ENCODE assay signal across 9 cellular contexts in genomic region chr10:114703377-114704125, GRCh38. TPM values are rescaled to one million over a fixed set of nuclear protein-coding genes. Genes with fewer than 3 reads are reported as not detected.
DNase-seq lines count a peak whose midpoint lies in the region; ATAC-seq and TF ChIP-seq lines count a peak whose summit lies in the region.
"Had no signal": no experiment of that assay in that cellular context is flagged by ENCODE, and none has a peak within 500 bp of the region (broad histone marks: within the 10 kb centered on the region; RNA-seq: fewer than 3 reads in every experiment).

No MANE protein-coding gene starts in this region.

- no peak overlapping the region for H3K27ac Mint-ChIP-seq in activated naive CD8-positive, alpha-beta T cell treated with anti-CD3 and anti-CD28 coated beads, Interleukin-2, amount 50 U/mL, for 24 hours
- H3K27ac Mint-ChIP-seq in activated naive CD8-positive, alpha-beta T cell treated with anti-CD3 and anti-CD28 coated beads for 36 hours: no peak overlapping the region
- H3K27ac Mint-ChIP-seq: activated naive CD4-positive, alpha-beta T cell treated with anti-CD3 and anti-CD28 coated beads, Interleukin-2, amount 50 U/mL, for 24 hours had no signal

- 51% methylated on average over 6 of the region's 6 CpGs for WGBS in smooth muscle cell (ENCODE audit: low lambda C conversion rate)
- no CpG with 5 or more reads among the region's 6 CpGs for WGBS in neuronal stem cell (ENCODE audit: extremely low coverage in 2 of 2, insufficient read length in 2 of 2, insufficient replicate concordance in 1 of 2), 2 donors

- no peak overlapping the region for H3K18ac ChIP-seq in neuronal stem cell (ENCODE audit: low read length)

- H4K8ac ChIP-seq in neuronal stem cell (ENCODE audit: low read depth, low read length): no peak overlapping the region

- H3K4me1 Mint-ChIP-seq in activated naive CD8-positive, alpha-beta T cell treated with anti-CD3 and anti-CD28 coated beads, Interleukin-2, amount 50 U/mL, for 24 hours: no peaks in the 10 kb centered on the region
- no peaks in the 10 kb centered on the region for H3K4me1 Mint-ChIP-seq in activated naive CD8-positive, alpha-beta T cell treated with anti-CD3 and anti-CD28 coated beads for 36 hours
- H3K4me1 Mint-ChIP-seq: activated naive CD4-positive, alpha-beta T cell treated with anti-CD3 and anti-CD28 coated beads, Interleukin-2, amount 50 U/mL, for 24 hours had no signal

- no peaks in the 10 kb centered on the region for H3F3A ChIP-seq in smooth muscle cell (ENCODE audit: low read depth)

- H3K9me3 Mint-ChIP-seq in activated naive CD8-positive, alpha-beta T cell treated with anti-CD3 and anti-CD28 coated beads, Interleukin-2, amount 50 U/mL, for 24 hours: no peaks in the 10 kb centered on the region
- peaks cover 2% of the 10 kb centered on the region for H3K9me3 Mint-ChIP-seq in activated naive CD8-positive, alpha-beta T cell treated with anti-CD3 and anti-CD28 coated beads for 36 hours
- H3K9me3 Mint-ChIP-seq: activated naive CD4-positive, alpha-beta T cell treated with anti-CD3 and anti-CD28 coated beads, Interleukin-2, amount 50 U/mL, for 24 hours had no signal

- no peak overlapping the region for H3K4me3 Mint-ChIP-seq in activated naive CD8-positive, alpha-beta T cell treated with anti-CD3 and anti-CD28 coated beads, Interleukin-2, amount 50 U/mL, for 24 hours
- H3K4me3 Mint-ChIP-seq in activated naive CD8-positive, alpha-beta T cell treated with anti-CD3 and anti-CD28 coated beads for 36 hours: no peak overlapping the region
- H3K4me3 Mint-ChIP-seq: activated naive CD4-positive, alpha-beta T cell treated with anti-CD3 and anti-CD28 coated beads, Interleukin-2, amount 50 U/mL, for 24 hours had no signal

- H3K4me2 ChIP-seq in smooth muscle cell (no peak overlapping the region), neuronal stem cell (ENCODE audit: insufficient read depth, low read length, poor library complexity, severe bottlenecking) (no peak overlapping the region)

- no peaks in the 10 kb centered on the region for H3K27me3 ChIP-seq in smooth muscle cell (ENCODE audit: low read depth)
- H3K27me3 ChIP-seq in neuronal stem cell (ENCODE audit: control insufficient read depth in 3 of 3, insufficient read depth in 3 of 3, low read depth in 1 of 3, low read length in 3 of 3): no peaks in the 10 kb centered on the region

- H3K23ac ChIP-seq in neuronal stem cell (ENCODE audit: low read depth, low read length, poor library complexity): no peak overlapping the region

- no peaks in the 10 kb centered on the region for H3K79me1 ChIP-seq in neuronal stem cell (ENCODE audit: low read depth, low read length)

- no peak overlapping the region for H2BK12ac ChIP-seq in neuronal stem cell (ENCODE audit: low read length)

- H3K4me3 ChIP-seq in fibroblast of pulmonary artery (replicated peaks; ENCODE audit: low read depth, low read length) (no peak overlapping the region), smooth muscle cell (no peak overlapping the region), neuronal stem cell (ENCODE audit: low read length in 2 of 2) (no peak overlapping the region)

- DNase-seq in activated naive CD8-positive, alpha-beta T cell treated with anti-CD3 and anti-CD28 coated beads, Interleukin-2, amount 50 U/mL, for 24 hours: peak; percentile 2
- DNase-seq in activated naive CD8-positive, alpha-beta T cell treated with anti-CD3 and anti-CD28 coated beads for 36 hours: no peak
- peak; percentile 6 for DNase-seq in RPMI7951 (ENCODE audit: low read depth)
- peak; percentile 31 for DNase-seq in fibroblast of pulmonary artery (ENCODE audit: low read depth)
- DNase-seq in smooth muscle cell (lab: John Stamatoyannopoulos, UW; ENCODE audit: unreplicated experiment): no peak
- no peak for DNase-seq in neuronal stem cell (ENCODE audit: low spot score)
- no peak for DNase-seq in activated gamma-delta T cell (lab: John Stamatoyannopoulos, UW)

- H3K14ac ChIP-seq in neuronal stem cell (ENCODE audit: low read length): no peak overlapping the region

- H2BK15ac ChIP-seq in neuronal stem cell (ENCODE audit: low read length): no peak overlapping the region

- H4K91ac ChIP-seq in neuronal stem cell (ENCODE audit: low read depth, low read length, poor library complexity): no peak overlapping the region

- H3K9ac ChIP-seq in smooth muscle cell (ENCODE audit: low read depth) (no peak overlapping the region), neuronal stem cell (ENCODE audit: low read depth, low read length, poor library complexity) (no peak overlapping the region)

- H3K36me3 ChIP-seq in smooth muscle cell (ENCODE audit: low read depth) (peaks cover 5% of the 10 kb centered on the region), neuronal stem cell (replicated peaks in 1 of 2; ENCODE audit: control insufficient read depth in 2 of 2, insufficient read depth in 2 of 2, low read length in 2 of 2) (no peaks in the 10 kb centered on the region)

- H3K4me1 ChIP-seq in smooth muscle cell (ENCODE audit: low read depth) (peaks cover 2% of the 10 kb centered on the region), neuronal stem cell (ENCODE audit: control insufficient read depth in 2 of 2, insufficient read depth in 1 of 2, low read depth in 1 of 2, low read length in 2 of 2) (peaks cover 0 to 2% of the 10 kb centered on the region in 2 donors)

- H2BK5ac ChIP-seq in neuronal stem cell (ENCODE audit: low read length): no peak overlapping the region

- no peak overlapping the region for H2BK120ac ChIP-seq in neuronal stem cell (ENCODE audit: low read depth, low read length)

- no peaks in the 10 kb centered on the region for H3K9me3 ChIP-seq in smooth muscle cell (replicated peaks; ENCODE audit: low read depth)
- H3K9me3 ChIP-seq in neuronal stem cell (replicated peaks in 1 of 2; ENCODE audit: control insufficient read depth in 2 of 2, insufficient read depth in 1 of 2, low read depth in 1 of 2, low read length in 2 of 2): no peaks in the 10 kb centered on the region

- peak; percentile 60 for TF ChIP-seq CTCF in fibroblast of pulmonary artery (IDR thresholded peaks at IDR 0.05; ENCODE audit: low read length, missing control alignments)
- peak; percentile 51 for TF ChIP-seq CTCF in smooth muscle cell (IDR thresholded peaks at IDR 0.05; ENCODE audit: borderline replicate concordance, insufficient read depth, poor library complexity, severe bottlenecking)

- H3K27me3 Mint-ChIP-seq in activated naive CD8-positive, alpha-beta T cell treated with anti-CD3 and anti-CD28 coated beads, Interleukin-2, amount 50 U/mL, for 24 hours: peaks cover 6% of the 10 kb centered on the region
- peaks cover 4% of the 10 kb centered on the region for H3K27me3 Mint-ChIP-seq in activated naive CD8-positive, alpha-beta T cell treated with anti-CD3 and anti-CD28 coated beads for 36 hours

- H3K36me3 Mint-ChIP-seq in activated naive CD8-positive, alpha-beta T cell treated with anti-CD3 and anti-CD28 coated beads, Interleukin-2, amount 50 U/mL, for 24 hours (ENCODE audit: low read depth): no peaks in the 10 kb centered on the region
- no peaks in the 10 kb centered on the region for H3K36me3 Mint-ChIP-seq in activated naive CD8-positive, alpha-beta T cell treated with anti-CD3 and anti-CD28 coated beads for 36 hours
- H3K36me3 Mint-ChIP-seq: activated naive CD4-positive, alpha-beta T cell treated with anti-CD3 and anti-CD28 coated beads, Interleukin-2, amount 50 U/mL, for 24 hours had no signal

- H3K79me2 ChIP-seq in smooth muscle cell (ENCODE audit: low read depth): no peaks in the 10 kb centered on the region

- no peak overlapping the region for H2AK5ac ChIP-seq in neuronal stem cell (ENCODE audit: low read depth, low read length)

- ATAC-seq in activated naive CD8-positive, alpha-beta T cell treated with anti-CD3 and anti-CD28 coated beads, Interleukin-2, amount 50 U/mL, for 24 hours: no peak
- ATAC-seq in GM19324 (IDR thresholded peaks at IDR 0.05; ENCODE audit: low FRiP score, unreplicated experiment): no peak

- H2AFZ ChIP-seq in smooth muscle cell (ENCODE audit: low read depth) (no peak overlapping the region), neuronal stem cell (ENCODE audit: low read length) (no peak overlapping the region)

- no peaks in the 10 kb centered on the region for H4K20me1 ChIP-seq in smooth muscle cell (ENCODE audit: low read depth)

- no peak overlapping the region for H3K4ac ChIP-seq in neuronal stem cell (ENCODE audit: low read length)

- H3K27ac ChIP-seq in smooth muscle cell (ENCODE audit: low read depth): no peak overlapping the region
- H3K27ac ChIP-seq in neuronal stem cell (replicated peaks; ENCODE audit: low read length): no peak overlapping the region

RNA-seq across cellular contexts. Expression of gene ABLIM1, which starts 45.5 kb away (rescaled TPM):
- total RNA-seq in activated naive CD8-positive, alpha-beta T cell treated with anti-CD3 and anti-CD28 coated beads for 36 hours: 100 to 1,000 TPM; 114 to 116 TPM
- 0.20 and 0.24 TPM in 2 replicates for total RNA-seq in RPMI7951 (2014; rRNA removed; shearing (Covaris generic))
- total RNA-seq in smooth muscle cell: 8.9 and 17.6 TPM in 2 replicates
- 1.6 and 3.4 TPM in 2 replicates for polyA plus RNA-seq in smooth muscle cell
- polyA plus RNA-seq in neuronal stem cell (2013, experiment 1 of 2): 31.9 TPM
- polyA plus RNA-seq in neuronal stem cell (2013, experiment 2 of 2): 29.4 TPM

Comparison
In these comparisons a context has a peak if more than half of its experiments do, and no peak if none do; other contexts are left out.
1. DNase-seq: peak in activated naive CD8-positive, alpha-beta T cell treated with anti-CD3 and anti-CD28 coated beads, Interleukin-2, amount 50 U/mL, for 24 hours (single experiment), RPMI7951 (single experiment) and fibroblast of pulmonary artery (single experiment); none in activated naive CD8-positive, alpha-beta T cell treated with anti-CD3 and anti-CD28 coated beads for 36 hours (single experiment), smooth muscle cell (single experiment), neuronal stem cell (single experiment) and activated gamma-delta T cell (single experiment).